ENCODE assay signal across 1 cellular context in genomic region chr16:31464781-31465260, GRCh38.
TF ChIP-seq lines count a peak whose summit lies in the region.

No MANE protein-coding gene starts in this region.

TF ChIP-seq in IMR-90, 13 proteins besides CTCF, POLR2A, EP300 and RAD21:
- no peak for TF ChIP-seq SMC3 (IDR thresholded peaks at IDR 0.05; ENCODE audit: low read depth, low read length)
- no peak for TF ChIP-seq MAZ (IDR thresholded peaks at IDR 0.05; ENCODE audit: borderline replicate concordance, low read depth, low read length)
- no peak for TF ChIP-seq RFX5 (IDR thresholded peaks at IDR 0.05; ENCODE audit: low read depth, low read length)
- TF ChIP-seq MAFK (IDR thresholded peaks at IDR 0.05; ENCODE audit: low read depth, low read length) = no peak
- no peak for TF ChIP-seq MXI1 (IDR thresholded peaks at IDR 0.05; ENCODE audit: borderline replicate concordance, low read depth, low read length)
- TF ChIP-seq FOS (IDR thresholded peaks at IDR 0.05; ENCODE audit: low read depth, low read length) = no peak
- no peak for TF ChIP-seq CHD1 (IDR thresholded peaks at IDR 0.05; ENCODE audit: low read depth, low read length)
- no peak for TF ChIP-seq NFE2L2 (IDR thresholded peaks at IDR 0.05; ENCODE audit: low read depth, low read length)
- no peak for TF ChIP-seq CEBPB (IDR thresholded peaks at IDR 0.05; ENCODE audit: low read depth, low read length)
- no peak for TF ChIP-seq ELK1 (IDR thresholded peaks at IDR 0.05; ENCODE audit: borderline replicate concordance, low read depth, low read length)
- no peak for TF ChIP-seq USF2 (IDR thresholded peaks at IDR 0.05; ENCODE audit: low read depth, low read length)
- TF ChIP-seq RCOR1 (IDR thresholded peaks at IDR 0.05; ENCODE audit: insufficient replicate concordance, low read length) = no peak
- no peak for TF ChIP-seq BHLHE40 (IDR thresholded peaks at IDR 0.05; ENCODE audit: low read depth, low read length)
